Comparison of ENCODE assay signal across 1 cellular context in the genomic region with DNA sequence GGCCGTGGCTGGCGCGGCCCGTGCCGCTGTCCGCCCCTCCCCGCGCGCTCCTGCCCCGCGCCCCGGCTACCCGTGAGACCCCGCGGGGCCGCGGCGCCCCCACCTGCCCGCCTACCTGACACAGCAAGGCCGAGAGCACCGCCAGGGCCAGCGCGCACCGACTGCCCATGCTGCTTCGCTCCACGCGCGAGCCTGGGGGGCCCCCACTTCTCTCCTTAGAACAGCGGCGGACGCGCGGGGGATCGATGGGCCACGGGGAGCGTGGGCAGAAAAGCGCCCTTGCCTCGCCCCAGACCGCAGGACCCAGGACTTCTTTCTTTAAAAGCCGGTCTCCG.
TF ChIP-seq lines count a peak whose summit lies in the region.

No MANE protein-coding gene starts in this region.

TF ChIP-seq in SK-N-SH, 30 proteins besides CTCF, POLR2A, EP300 and RAD21 (continued from another document):
- TF ChIP-seq, protein P1, sequence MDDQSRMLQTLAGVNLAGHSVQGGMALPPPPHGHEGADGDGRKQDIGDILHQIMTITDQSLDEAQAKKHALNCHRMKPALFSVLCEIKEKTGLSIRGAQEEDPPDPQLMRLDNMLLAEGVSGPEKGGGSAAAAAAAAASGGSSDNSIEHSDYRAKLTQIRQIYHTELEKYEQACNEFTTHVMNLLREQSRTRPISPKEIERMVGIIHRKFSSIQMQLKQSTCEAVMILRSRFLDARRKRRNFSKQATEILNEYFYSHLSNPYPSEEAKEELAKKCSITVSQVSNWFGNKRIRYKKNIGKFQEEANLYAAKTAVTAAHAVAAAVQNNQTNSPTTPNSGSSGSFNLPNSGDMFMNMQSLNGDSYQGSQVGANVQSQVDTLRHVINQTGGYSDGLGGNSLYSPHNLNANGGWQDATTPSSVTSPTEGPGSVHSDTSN (IDR thresholded peaks at IDR 0.05): no peak
- no peak for TF ChIP-seq ELF1 (IDR thresholded peaks at IDR 0.05)
